In the genomic region with DNA sequence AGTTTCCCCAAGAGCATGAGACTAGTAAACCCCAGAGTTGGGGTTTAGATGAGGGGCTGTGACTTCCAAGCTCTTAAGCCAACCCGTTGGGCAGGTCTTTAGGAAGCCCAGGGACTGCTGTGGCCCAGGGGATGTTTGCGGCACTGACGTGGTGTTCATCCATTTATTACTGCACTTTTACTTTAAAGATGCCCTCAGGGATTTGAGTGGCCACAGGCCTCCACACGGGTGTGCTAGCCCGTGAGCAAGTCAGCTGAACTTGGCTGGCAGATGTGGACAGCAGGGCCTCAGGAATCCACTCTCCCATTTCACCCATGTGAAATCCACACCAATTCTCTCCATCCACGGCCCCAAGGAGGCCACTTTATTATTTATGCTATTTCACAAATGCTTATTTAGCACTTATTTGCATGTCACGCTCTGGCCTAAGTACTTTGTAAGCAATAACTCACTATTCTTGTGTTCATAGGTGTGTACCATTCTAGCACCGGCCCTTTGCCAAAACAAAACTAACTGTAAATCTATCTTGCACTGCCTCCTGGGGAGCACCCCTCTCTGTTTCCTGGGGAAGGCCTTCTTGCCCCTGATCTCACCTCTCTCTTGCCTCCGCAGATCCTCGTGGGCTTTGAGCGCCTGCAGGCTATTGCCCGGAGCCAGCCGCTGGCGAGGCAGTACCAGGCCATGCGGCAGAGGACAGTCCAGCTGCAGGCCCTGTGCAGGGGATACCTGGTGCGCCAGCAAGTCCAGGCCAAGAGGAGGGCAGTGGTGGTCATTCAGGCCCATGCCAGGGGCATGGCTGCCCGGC, we compare ENCODE assay signal across 22 cellular contexts. TPM values are rescaled to one million over a fixed set of nuclear protein-coding genes. Genes with fewer than 3 reads are reported as not detected.
DNase-seq lines count a peak whose midpoint lies in the region; ATAC-seq and TF ChIP-seq lines count a peak whose summit lies in the region.
"Had no signal": no experiment of that assay in that cellular context is flagged by ENCODE, and none has a peak within 500 bp of the region (broad histone marks: within the 10 kb centered on the region; RNA-seq: fewer than 3 reads in every experiment).

No MANE protein-coding gene starts in this region.

- no peak overlapping the region for H3K27ac ChIP-seq in BLaER1 treated with 17β-estradiol and CSF1 and Interleukin-3, amounts not matched to agents 10 nM and 100 nM
- no peak overlapping the region for H3K27ac ChIP-seq in DOHH2 (ENCODE audit: low read depth, low read length)
- no peak overlapping the region for H3K27ac ChIP-seq in coronary artery
- H3K27ac ChIP-seq: heart left ventricle, SJSA1, skin epidermis had no signal

- TF ChIP-seq CTCF in DOHH2 (IDR thresholded peaks at IDR 0.05; ENCODE audit: low read depth, low read length, poor library complexity, severe bottlenecking) (no peak), coronary artery (IDR thresholded peaks at IDR 0.05) (no peak)

- no peaks in the 10 kb centered on the region for H3K79me2 ChIP-seq in DOHH2 (ENCODE audit: control insufficient read depth, low read length)

- H3K4me3 ChIP-seq in BLaER1 treated with 17β-estradiol and CSF1 and Interleukin-3, amounts not matched to agents 10 nM and 100 nM, result no peak overlapping the region
- H3K4me3 ChIP-seq in DOHH2 (ENCODE audit: low read length) (no peak overlapping the region), coronary artery (no peak overlapping the region)
- H3K4me3 ChIP-seq: heart left ventricle, SJSA1, skin epidermis had no signal

- H3K4me2 ChIP-seq in BLaER1 treated with 17β-estradiol and CSF1 and Interleukin-3, amounts not matched to agents 10 nM and 100 nM, result peak overlapping the region in 8 of 11 experiments; percentile 9 to 73 (median 62); a peak in 15 of 22 replicates
- 0 out of 2 replicates have a peak overlapping the region, but pooled peaks have one; percentile 13 for H3K4me2 ChIP-seq in DOHH2 (ENCODE audit: low read length)

- H3F3A ChIP-seq in DOHH2 (ENCODE audit: control insufficient read depth, insufficient read depth), result no peaks in the 10 kb centered on the region

- H3K9me2 ChIP-seq in DOHH2 (replicated peaks; ENCODE audit: control insufficient read depth, low read length), result no peaks in the 10 kb centered on the region

- H4K20me1 ChIP-seq in BLaER1 treated with 17β-estradiol and CSF1 and Interleukin-3, amounts not matched to agents 10 nM and 100 nM, result no peaks in the 10 kb centered on the region
- H4K20me1 ChIP-seq in DOHH2 (ENCODE audit: control insufficient read depth, insufficient read depth, low read depth, low read length), result no peaks in the 10 kb centered on the region

- no peak overlapping the region for H3K9ac ChIP-seq in BLaER1 treated with 17β-estradiol and CSF1 and Interleukin-3, amounts not matched to agents 10 nM and 100 nM

- 0 out of 22 replicates have a peak, but pooled peaks cover 0 to 4% (median 0%) of the 10 kb centered on the region in 11 experiments for H3K36me3 ChIP-seq in BLaER1 treated with 17β-estradiol and CSF1 and Interleukin-3, amounts not matched to agents 10 nM and 100 nM
- H3K36me3 ChIP-seq in DOHH2 (ENCODE audit: control insufficient read depth, low read length), result no peaks in the 10 kb centered on the region
- H3K36me3 ChIP-seq: heart left ventricle, SJSA1 had no signal

- H3K4me1 ChIP-seq in BLaER1 treated with 17β-estradiol and CSF1 and Interleukin-3, amounts not matched to agents 10 nM and 100 nM, result peaks cover 0 to 69% (median 46%) of the 10 kb centered on the region in 10 experiments; a peak in 15 of 20 replicates
- H3K4me1 ChIP-seq in DOHH2 (ENCODE audit: control insufficient read depth, low read length), result peaks cover 24% of the 10 kb centered on the region
- H3K4me1 ChIP-seq: heart left ventricle, SJSA1 had no signal

- DNase-seq in coronary artery (ENCODE audit: low spot score), result peak; percentile 47
- DNase-seq in posterior vena cava (ENCODE audit: low spot score), result peak; percentile 36
- no peak for DNase-seq in nucleus accumbens (lab: John Stamatoyannopoulos, UW)
- no peak for DNase-seq in GOT3 (lab: John Stamatoyannopoulos, UW)
- DNase-seq: activated CD4-positive, alpha-beta T cell treated with anti-CD3 and anti-CD28 coated beads, Interleukin-2, amount 50 U/mL, for 48 hours; midbrain; NCI-H2107; NCI-H510A treated with DMSO at 0.1 percent for 48 hours; NK-92 treated with Interleukin-12 subunit alpha and Interleukin-12 subunit beta, amount 100 ng/mL, for 24 hours; stimulated activated CD4-positive, alpha-beta T cell treated with anti-CD3 and anti-CD28 coated beads, Interleukin-2, amount 100 ng/mL, for 24 hours had no signal

- ATAC-seq in GM21723 (IDR thresholded peaks at IDR 0.05; ENCODE audit: unreplicated experiment), result no peak
- ATAC-seq: activated naive CD4-positive, alpha-beta T cell treated with anti-CD3 and anti-CD28 coated beads, Interleukin-2, amount 50 U/mL, for 72 hours; heart left ventricle; Panc1 had no signal

- intact Hi-C loops in posterior vena cava (cut with DNase I), result no loop called here

- no peaks in the 10 kb centered on the region for H3K27me3 ChIP-seq in BLaER1 treated with 17β-estradiol and CSF1 and Interleukin-3, amounts not matched to agents 10 nM and 100 nM
- no peaks in the 10 kb centered on the region for H3K27me3 ChIP-seq in DOHH2 (ENCODE audit: control insufficient read depth, low read length)
- H3K27me3 ChIP-seq: heart left ventricle, SJSA1 had no signal

- peaks cover 33 to 37% (median 35%) of the 10 kb centered on the region in 11 experiments for H3K9me3 ChIP-seq in BLaER1 treated with 17β-estradiol and CSF1 and Interleukin-3, amounts not matched to agents 10 nM and 100 nM (replicated peaks in 1 of 11)
- 0 out of 2 replicates have a peak, but pooled peaks cover 3% of the 10 kb centered on the region for H3K9me3 ChIP-seq in DOHH2 (ENCODE audit: control insufficient read depth, insufficient read depth, low read length)

RNA-seq across cellular contexts. Expression of a gene that starts 39.2 kb away (rescaled TPM):
- total RNA-seq in posterior vena cava, result under 1 TPM in 1 of 2 donors, not detected in 1; 0.10 TPM
- total RNA-seq: activated naive CD4-positive, alpha-beta T cell treated with anti-CD3 and anti-CD28 coated beads, Interleukin-2, amount 50 U/mL, for 72 hours; Daoy; H4; pulmonary artery endothelial cell; SJSA1; T-helper 1 cell treated with Interleukin-12 subunit alpha and Interleukin-12 subunit beta and Interleukin-4 antibody, amounts not matched to agents 30 ng/mL and 1 ng/mL, for 36 hours had no signal

Comparison
In these comparisons a context has a peak if more than half of its experiments do, and no peak if none do; other contexts are left out.
1. DNase-seq: peak in coronary artery (single experiment) and posterior vena cava (single experiment); none in nucleus accumbens (0 of 56) and GOT3 (single experiment).